1 cellular context compared by ENCODE assay signal in the genomic region with DNA sequence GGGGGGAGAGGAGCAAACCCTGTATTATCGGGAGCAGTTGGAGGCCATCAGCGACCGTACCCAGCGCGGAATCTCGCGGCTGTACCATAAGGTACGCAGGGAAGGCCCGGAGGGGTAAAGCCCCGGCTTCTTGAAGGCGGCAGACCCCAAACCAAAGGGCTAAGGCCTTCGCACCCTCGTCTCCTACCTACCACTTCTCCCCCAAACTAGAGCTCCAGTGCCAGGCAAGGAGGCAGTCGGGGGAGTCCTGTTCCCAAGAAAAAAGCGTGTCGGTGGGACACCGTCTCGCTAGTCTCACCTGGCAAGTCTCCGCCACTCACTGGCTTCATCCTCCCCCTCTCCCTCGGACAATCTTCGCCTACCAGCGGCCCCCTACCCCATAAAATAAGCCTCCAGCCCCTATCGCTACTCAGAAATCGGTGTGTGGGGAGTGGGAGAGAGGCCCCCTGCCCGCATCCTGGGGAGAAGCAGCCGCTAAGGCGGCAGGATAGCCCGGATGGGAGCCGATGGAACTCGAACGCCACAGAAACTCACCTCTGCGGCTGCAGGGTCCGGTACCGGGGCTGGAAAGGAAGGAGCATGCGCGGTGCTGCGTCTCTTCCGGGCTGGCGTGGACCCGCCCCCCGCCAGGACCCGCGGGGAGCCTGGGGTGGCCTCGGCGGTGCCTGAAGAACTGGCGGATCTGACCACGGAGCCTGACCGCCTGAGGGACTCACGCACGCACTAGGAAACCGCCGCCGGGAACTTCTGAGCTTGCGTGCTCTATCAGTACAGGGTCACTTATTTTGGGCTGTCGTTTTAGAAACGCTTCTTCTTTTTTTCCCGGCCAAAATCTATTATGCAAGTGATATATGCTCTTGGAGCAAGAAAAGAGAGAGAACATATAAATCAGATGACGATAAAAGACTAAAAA.
TF ChIP-seq lines count a peak whose summit lies in the region.

Gene RPS10, minus strand, starts transcription at position 572 of the 913 bp plus-strand sequence. CDS start 848 bp downstream, outside the sequence.

TF ChIP-seq in HepG2, 621 proteins besides CTCF, POLR2A, EP300 and RAD21 (continued from another document and continues in another):
- TF ChIP-seq, protein P1, sequence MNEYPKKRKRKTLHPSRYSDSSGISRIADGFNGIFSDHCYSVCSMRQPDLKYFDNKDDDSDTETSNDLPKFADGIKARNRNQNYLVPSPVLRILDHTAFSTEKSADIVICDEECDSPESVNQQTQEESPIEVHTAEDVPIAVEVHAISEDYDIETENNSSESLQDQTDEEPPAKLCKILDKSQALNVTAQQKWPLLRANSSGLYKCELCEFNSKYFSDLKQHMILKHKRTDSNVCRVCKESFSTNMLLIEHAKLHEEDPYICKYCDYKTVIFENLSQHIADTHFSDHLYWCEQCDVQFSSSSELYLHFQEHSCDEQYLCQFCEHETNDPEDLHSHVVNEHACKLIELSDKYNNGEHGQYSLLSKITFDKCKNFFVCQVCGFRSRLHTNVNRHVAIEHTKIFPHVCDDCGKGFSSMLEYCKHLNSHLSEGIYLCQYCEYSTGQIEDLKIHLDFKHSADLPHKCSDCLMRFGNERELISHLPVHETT (CRISPR knock-in tag; conservative IDR thresholded peaks at IDR 0.05), result peak; percentile 57; the same call in 1 of the 2 replicates
- TF ChIP-seq HDAC2 (CRISPR knock-in tag; IDR thresholded peaks at IDR 0.05) (peak; percentile 39; the same call in 1 of the 2 replicates), ELF1 (CRISPR knock-in tag; IDR thresholded peaks at IDR 0.05) (peak; percentile 96), TCF7L2 (IDR thresholded peaks at IDR 0.05; ENCODE audit: low read depth, low read length) (no peak), CREM (IDR thresholded peaks at IDR 0.05) (peak; percentile 34; the same call in 1 of the 2 replicates), CREM (CRISPR knock-in tag; IDR thresholded peaks at IDR 0.05) (no peak), POGK (CRISPR knock-in tag; conservative IDR thresholded peaks at IDR 0.05) (peak; percentile 89), ZNF747 (CRISPR knock-in tag; IDR thresholded peaks at IDR 0.05; ENCODE audit: borderline replicate concordance) (peak; percentile 81; the same call in 1 of the 2 replicates), TAF1 (CRISPR knock-in tag; IDR thresholded peaks at IDR 0.05) (peak; percentile 100), E2F1 (CRISPR knock-in tag; IDR thresholded peaks at IDR 0.05) (no peak), GFI1 (CRISPR knock-in tag; IDR thresholded peaks at IDR 0.05; ENCODE audit: borderline replicate concordance) (no peak), GLI4 (CRISPR knock-in tag; IDR thresholded peaks at IDR 0.05; ENCODE audit: borderline replicate concordance) (peak; percentile 88), ZFP41 (CRISPR knock-in tag; IDR thresholded peaks at IDR 0.05; ENCODE audit: borderline replicate concordance) (no peak; the same call in 1 of the 2 replicates), KLF6 (CRISPR knock-in tag; IDR thresholded peaks at IDR 0.05) (peak; percentile 42; the same call in 1 of the 2 replicates), ZNF30 (CRISPR knock-in tag; IDR thresholded peaks at IDR 0.05) (no peak), ZBTB46 (CRISPR knock-in tag; IDR thresholded peaks at IDR 0.05; ENCODE audit: borderline replicate concordance) (no peak), ASH2L (IDR thresholded peaks at IDR 0.05; ENCODE audit: insufficient read length, low read depth, low read length) (peak; percentile 94), ZNF280D (CRISPR knock-in tag; IDR thresholded peaks at IDR 0.05) (peak; percentile 83), ZNF317 (CRISPR knock-in tag; IDR thresholded peaks at IDR 0.05) (peak; percentile 94), FOXO4 (CRISPR knock-in tag; conservative IDR thresholded peaks at IDR 0.05) (no peak), DMTF1 (CRISPR knock-in tag; IDR thresholded peaks at IDR 0.05) (no peak), YEATS4 (CRISPR knock-in tag; IDR thresholded peaks at IDR 0.05; ENCODE audit: borderline replicate concordance) (peak; percentile 83), FOXJ3 (CRISPR knock-in tag; IDR thresholded peaks at IDR 0.05; ENCODE audit: borderline replicate concordance) (no peak), NRL (CRISPR knock-in tag; IDR thresholded peaks at IDR 0.05; ENCODE audit: borderline replicate concordance) (peak; percentile 90), ERF (CRISPR knock-in tag; IDR thresholded peaks at IDR 0.05) (peak; percentile 71), MTF1 (CRISPR knock-in tag; IDR thresholded peaks at IDR 0.05) (no peak), ZEB1 (IDR thresholded peaks at IDR 0.05; ENCODE audit: insufficient replicate concordance, low read depth) (no peak), FOSL2 (CRISPR knock-in tag; IDR thresholded peaks at IDR 0.05) (peak; percentile 39), MTA3 (CRISPR knock-in tag; IDR thresholded peaks at IDR 0.05) (no peak), REXO4 (CRISPR knock-in tag; IDR thresholded peaks at IDR 0.05; ENCODE audit: borderline replicate concordance) (no peak), HBP1 (CRISPR knock-in tag; IDR thresholded peaks at IDR 0.05; ENCODE audit: low read depth) (peak; percentile 88), ZNF225 (CRISPR knock-in tag; IDR thresholded peaks at IDR 0.05) (peak; percentile 94; the same call in 1 of the 2 replicates), ZNF121 (CRISPR knock-in tag; IDR thresholded peaks at IDR 0.05) (peak; percentile 48; the same call in 1 of the 2 replicates), SMAD9 (CRISPR knock-in tag; IDR thresholded peaks at IDR 0.05) (0 out of 2 replicates have a peak, but pooled peaks have one; percentile 75), ZNF788 (CRISPR knock-in tag; IDR thresholded peaks at IDR 0.05; ENCODE audit: borderline replicate concordance) (peak; percentile 85; the same call in 1 of the 2 replicates), STAT5B (CRISPR knock-in tag; IDR thresholded peaks at IDR 0.05) (no peak), ZNF296 (CRISPR knock-in tag; conservative IDR thresholded peaks at IDR 0.05) (no peak), ZNF383 (CRISPR knock-in tag; IDR thresholded peaks at IDR 0.05; ENCODE audit: borderline replicate concordance) (no peak), SAFB2 (CRISPR knock-in tag; IDR thresholded peaks at IDR 0.05; ENCODE audit: borderline replicate concordance, low read depth) (peak; percentile 88; the same call in 1 of the 2 replicates), NKX3-1 (CRISPR knock-in tag; IDR thresholded peaks at IDR 0.05) (no peak; the same call in 1 of the 2 replicates), KDM5B (CRISPR knock-in tag; IDR thresholded peaks at IDR 0.05; ENCODE audit: borderline replicate concordance) (peak; percentile 93; the same call in 1 of the 2 replicates)
- TF ChIP-seq, protein P2, sequence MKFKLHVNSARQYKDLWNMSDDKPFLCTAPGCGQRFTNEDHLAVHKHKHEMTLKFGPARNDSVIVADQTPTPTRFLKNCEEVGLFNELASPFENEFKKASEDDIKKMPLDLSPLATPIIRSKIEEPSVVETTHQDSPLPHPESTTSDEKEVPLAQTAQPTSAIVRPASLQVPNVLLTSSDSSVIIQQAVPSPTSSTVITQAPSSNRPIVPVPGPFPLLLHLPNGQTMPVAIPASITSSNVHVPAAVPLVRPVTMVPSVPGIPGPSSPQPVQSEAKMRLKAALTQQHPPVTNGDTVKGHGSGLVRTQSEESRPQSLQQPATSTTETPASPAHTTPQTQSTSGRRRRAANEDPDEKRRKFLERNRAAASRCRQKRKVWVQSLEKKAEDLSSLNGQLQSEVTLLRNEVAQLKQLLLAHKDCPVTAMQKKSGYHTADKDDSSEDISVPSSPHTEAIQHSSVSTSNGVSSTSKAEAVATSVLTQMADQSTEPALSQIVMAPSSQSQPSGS (CRISPR knock-in tag; IDR thresholded peaks at IDR 0.05), result peak; percentile 18; the same call in 1 of the 2 replicates
- TF ChIP-seq, protein P3, sequence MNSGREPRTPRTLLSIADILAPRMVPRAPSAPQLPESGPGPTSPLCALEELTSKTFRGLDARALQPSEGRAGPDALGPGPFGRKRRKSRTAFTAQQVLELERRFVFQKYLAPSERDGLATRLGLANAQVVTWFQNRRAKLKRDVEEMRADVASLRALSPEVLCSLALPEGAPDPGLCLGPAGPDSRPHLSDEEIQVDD (CRISPR knock-in tag; IDR thresholded peaks at IDR 0.05; ENCODE audit: borderline replicate concordance), result no peak
